Comparison of ENCODE assay signal across 15 cellular contexts in genomic region chr6:163787001-163787667, GRCh38.
"Had no signal": no experiment of that assay in that cellular context is flagged by ENCODE, and none has a peak within 500 bp of the region (broad histone marks: within the 10 kb centered on the region; RNA-seq: fewer than 3 reads in every experiment).

No MANE protein-coding gene starts in this region.

- H3K27me3 ChIP-seq: esophagus muscularis mucosa, pancreas, right lobe of liver, thyroid gland had no signal

- H3K4me1 ChIP-seq: esophagus muscularis mucosa, pancreas, right lobe of liver, thyroid gland had no signal

- H3K9me3 ChIP-seq: esophagus muscularis mucosa, pancreas, right lobe of liver, thyroid gland had no signal

- ATAC-seq: activated naive CD4-positive, alpha-beta T cell treated with anti-CD3 and anti-CD28 coated beads, Interleukin-2, amount 50 U/mL, for 72 hours; pancreas; right lobe of liver; stimulated activated memory B cell treated with anti-CD40 and anti-IgM and Interleukin-4, amounts not matched to agents 10 μg/mL and 1 μg/mL and 100 μg/mL, for 72 hours had no signal

- H3K36me3 ChIP-seq: esophagus muscularis mucosa, pancreas, right lobe of liver, thyroid gland had no signal

- H3K27ac Mint-ChIP-seq: activated CD4-positive, alpha-beta memory T cell treated with anti-CD3 and anti-CD28 coated beads, Interleukin-2, amount 10 ng/mL, durations not matched to agents 7 days and 5 days; activated naive CD4-positive, alpha-beta T cell treated with anti-CD3 and anti-CD28 coated beads, Interleukin-2, amount 50 U/mL, for 72 hours; activated T-cell treated with anti-CD3 and anti-CD28 coated beads, Interleukin-2, amount 50 U/mL, for 24 hours; memory B cell; stimulated activated memory B cell treated with anti-CD40 and anti-IgM and Interleukin-4, amounts not matched to agents 10 μg/mL and 1 μg/mL and 100 μg/mL, for 72 hours; T-helper 2 cell treated with Interferon-gamma antibody and Interleukin-4, amounts not matched to agents 5 μg/mL and 100 μg/mL, for 36 hours had no signal

- H3K27me3 Mint-ChIP-seq: stimulated activated memory B cell treated with anti-CD40 and anti-IgM and Interleukin-4, amounts not matched to agents 10 μg/mL and 1 μg/mL and 100 μg/mL, for 72 hours had no signal

- H3K36me3 Mint-ChIP-seq: memory B cell; stimulated activated memory B cell treated with anti-CD40 and anti-IgM and Interleukin-4, amounts not matched to agents 10 μg/mL and 1 μg/mL and 100 μg/mL, for 72 hours had no signal

- H3K27ac ChIP-seq: esophagus muscularis mucosa, pancreas, right lobe of liver, thyroid gland had no signal

- H3K4me3 Mint-ChIP-seq: activated CD4-positive, alpha-beta memory T cell treated with anti-CD3 and anti-CD28 coated beads, Interleukin-2, amount 10 ng/mL, durations not matched to agents 7 days and 5 days; activated T-cell treated with anti-CD3 and anti-CD28 coated beads, Interleukin-2, amount 50 U/mL, for 24 hours; memory B cell; stimulated activated memory B cell treated with anti-CD40 and anti-IgM and Interleukin-4, amounts not matched to agents 10 μg/mL and 1 μg/mL and 100 μg/mL, for 72 hours; T-helper 2 cell treated with Interferon-gamma antibody and Interleukin-4, amounts not matched to agents 5 μg/mL and 100 μg/mL, for 36 hours had no signal

- DNase-seq: activated CD4-positive, alpha-beta memory T cell treated with anti-CD3 and anti-CD28 coated beads, Interleukin-2, amount 10 ng/mL, durations not matched to agents 7 days and 5 days; activated CD4-positive, alpha-beta T cell treated with anti-CD3 and anti-CD28 coated beads for 4 hours; activated T-cell treated with anti-CD3 and anti-CD28 coated beads, Interleukin-2, amount 50 U/mL, for 24 hours; amniotic stem cell; dermis blood vessel endothelial cell; effector memory CD4-positive, alpha-beta T cell; pancreas; right lobe of liver; stimulated activated CD4-positive, alpha-beta T cell treated with anti-CD3 and anti-CD28 coated beads, Interleukin-4, amount 100 ng/mL, for 24 hours; thyroid gland had no signal

- H3K4me3 ChIP-seq: esophagus muscularis mucosa, pancreas, right lobe of liver, thyroid gland had no signal
